1 cellular context compared by ENCODE assay signal in the genomic region with DNA sequence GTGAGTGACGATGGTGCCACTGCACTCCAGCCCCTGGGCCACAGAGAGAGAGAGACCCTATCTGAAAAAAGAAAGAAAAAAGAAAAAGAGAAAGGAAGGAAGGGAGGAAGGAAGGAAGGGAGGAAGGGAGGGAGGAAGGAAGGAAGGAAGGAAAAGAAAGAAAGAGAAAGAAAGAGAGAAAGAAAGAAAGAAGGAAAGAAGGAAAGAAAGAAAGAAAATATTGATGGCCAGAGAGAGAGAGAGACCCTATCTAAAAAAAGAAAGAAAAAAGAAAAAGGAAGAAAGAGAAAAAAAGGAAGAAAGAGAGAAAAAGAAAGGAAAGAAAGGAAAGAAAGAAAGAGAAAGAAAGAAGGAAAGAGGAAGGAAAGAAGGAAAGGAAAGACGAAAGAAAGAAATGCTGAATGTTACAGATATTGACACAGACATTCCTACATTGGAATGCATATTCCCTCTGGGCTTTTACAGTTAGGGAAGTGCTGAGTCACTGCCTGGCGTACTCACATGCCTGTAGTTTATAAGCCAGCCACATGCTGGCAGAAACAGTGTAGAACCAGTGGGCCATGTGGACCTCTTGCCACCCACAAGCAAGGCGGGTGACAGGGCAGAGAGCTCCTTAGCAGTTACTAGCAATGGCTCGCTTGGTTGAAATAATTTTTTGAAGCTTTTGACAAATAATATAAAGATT.
TF ChIP-seq lines count a peak whose summit lies in the region.

No MANE protein-coding gene starts in this region.

TF ChIP-seq in A549, 52 proteins besides CTCF, POLR2A, EP300 and RAD21 (continued from another document):
- TF ChIP-seq, protein P1, sequence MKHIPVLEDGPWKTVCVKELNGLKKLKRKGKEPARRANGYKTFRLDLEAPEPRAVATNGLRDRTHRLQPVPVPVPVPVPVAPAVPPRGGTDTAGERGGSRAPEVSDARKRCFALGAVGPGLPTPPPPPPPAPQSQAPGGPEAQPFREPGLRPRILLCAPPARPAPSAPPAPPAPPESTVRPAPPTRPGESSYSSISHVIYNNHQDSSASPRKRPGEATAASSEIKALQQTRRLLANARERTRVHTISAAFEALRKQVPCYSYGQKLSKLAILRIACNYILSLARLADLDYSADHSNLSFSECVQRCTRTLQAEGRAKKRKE (CRISPR knock-in tag; IDR thresholded peaks at IDR 0.05; ENCODE audit: low read depth), result peak; percentile 85
- TF ChIP-seq ZSCAN20 (CRISPR knock-in tag; IDR thresholded peaks at IDR 0.05) (peak; percentile 80; the same call in 1 of the 2 replicates), HOXA7 (CRISPR knock-in tag; IDR thresholded peaks at IDR 0.05) (no peak), ZNF302 (CRISPR knock-in tag; IDR thresholded peaks at IDR 0.05) (peak; percentile 91), JUNB (IDR thresholded peaks at IDR 0.05) (no peak), RFX5 (IDR thresholded peaks at IDR 0.05) (no peak), SREBF2 (IDR thresholded peaks at IDR 0.05) (no peak), TP53 (CRISPR knock-in tag; IDR thresholded peaks at IDR 0.05) (no peak), FOSB (CRISPR knock-in tag; IDR thresholded peaks at IDR 0.05) (no peak), HOXB5 (CRISPR knock-in tag; IDR thresholded peaks at IDR 0.05) (peak; percentile 76; the same call in 1 of the 2 replicates), MAZ (IDR thresholded peaks at IDR 0.05; ENCODE audit: borderline replicate concordance, low read depth, low read length) (no peak), CEBPB (IDR thresholded peaks at IDR 0.05) (0 out of 4 replicates have a peak, but pooled peaks of 1 of the 2 experiments have one; percentile 27), RARB (CRISPR knock-in tag; IDR thresholded peaks at IDR 0.05) (no peak), MYC (IDR thresholded peaks at IDR 0.05; ENCODE audit: borderline replicate concordance, low read length) (peak; percentile 86; the same call in 1 of the 2 replicates), ZFP36 (IDR thresholded peaks at IDR 0.05; ENCODE audit: borderline replicate concordance, partially characterized antibody) (no peak), SMC3 (IDR thresholded peaks at IDR 0.05) (no peak), CHD4 (IDR thresholded peaks at IDR 0.05; ENCODE audit: borderline replicate concordance) (no peak)
- TF ChIP-seq, protein P2, sequence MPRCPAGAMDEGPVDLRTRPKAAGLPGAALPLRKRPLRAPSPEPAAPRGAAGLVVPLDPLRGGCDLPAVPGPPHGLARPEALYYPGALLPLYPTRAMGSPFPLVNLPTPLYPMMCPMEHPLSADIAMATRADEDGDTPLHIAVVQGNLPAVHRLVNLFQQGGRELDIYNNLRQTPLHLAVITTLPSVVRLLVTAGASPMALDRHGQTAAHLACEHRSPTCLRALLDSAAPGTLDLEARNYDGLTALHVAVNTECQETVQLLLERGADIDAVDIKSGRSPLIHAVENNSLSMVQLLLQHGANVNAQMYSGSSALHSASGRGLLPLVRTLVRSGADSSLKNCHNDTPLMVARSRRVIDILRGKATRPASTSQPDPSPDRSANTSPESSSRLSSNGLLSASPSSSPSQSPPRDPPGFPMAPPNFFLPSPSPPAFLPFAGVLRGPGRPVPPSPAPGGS (IDR thresholded peaks at IDR 0.05), result no peak
- TF ChIP-seq, protein P3, sequence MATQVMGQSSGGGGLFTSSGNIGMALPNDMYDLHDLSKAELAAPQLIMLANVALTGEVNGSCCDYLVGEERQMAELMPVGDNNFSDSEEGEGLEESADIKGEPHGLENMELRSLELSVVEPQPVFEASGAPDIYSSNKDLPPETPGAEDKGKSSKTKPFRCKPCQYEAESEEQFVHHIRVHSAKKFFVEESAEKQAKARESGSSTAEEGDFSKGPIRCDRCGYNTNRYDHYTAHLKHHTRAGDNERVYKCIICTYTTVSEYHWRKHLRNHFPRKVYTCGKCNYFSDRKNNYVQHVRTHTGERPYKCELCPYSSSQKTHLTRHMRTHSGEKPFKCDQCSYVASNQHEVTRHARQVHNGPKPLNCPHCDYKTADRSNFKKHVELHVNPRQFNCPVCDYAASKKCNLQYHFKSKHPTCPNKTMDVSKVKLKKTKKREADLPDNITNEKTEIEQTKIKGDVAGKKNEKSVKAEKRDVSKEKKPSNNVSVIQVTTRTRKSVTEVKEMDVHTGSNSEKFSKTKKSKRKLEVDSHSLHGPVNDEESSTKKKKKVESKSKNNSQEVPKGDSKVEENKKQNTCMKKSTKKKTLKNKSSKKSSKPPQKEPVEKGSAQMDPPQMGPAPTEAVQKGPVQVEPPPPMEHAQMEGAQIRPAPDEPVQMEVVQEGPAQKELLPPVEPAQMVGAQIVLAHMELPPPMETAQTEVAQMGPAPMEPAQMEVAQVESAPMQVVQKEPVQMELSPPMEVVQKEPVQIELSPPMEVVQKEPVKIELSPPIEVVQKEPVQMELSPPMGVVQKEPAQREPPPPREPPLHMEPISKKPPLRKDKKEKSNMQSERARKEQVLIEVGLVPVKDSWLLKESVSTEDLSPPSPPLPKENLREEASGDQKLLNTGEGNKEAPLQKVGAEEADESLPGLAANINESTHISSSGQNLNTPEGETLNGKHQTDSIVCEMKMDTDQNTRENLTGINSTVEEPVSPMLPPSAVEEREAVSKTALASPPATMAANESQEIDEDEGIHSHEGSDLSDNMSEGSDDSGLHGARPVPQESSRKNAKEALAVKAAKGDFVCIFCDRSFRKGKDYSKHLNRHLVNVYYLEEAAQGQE (IDR thresholded peaks at IDR 0.05), result no peak
- TF ChIP-seq, protein P4, sequence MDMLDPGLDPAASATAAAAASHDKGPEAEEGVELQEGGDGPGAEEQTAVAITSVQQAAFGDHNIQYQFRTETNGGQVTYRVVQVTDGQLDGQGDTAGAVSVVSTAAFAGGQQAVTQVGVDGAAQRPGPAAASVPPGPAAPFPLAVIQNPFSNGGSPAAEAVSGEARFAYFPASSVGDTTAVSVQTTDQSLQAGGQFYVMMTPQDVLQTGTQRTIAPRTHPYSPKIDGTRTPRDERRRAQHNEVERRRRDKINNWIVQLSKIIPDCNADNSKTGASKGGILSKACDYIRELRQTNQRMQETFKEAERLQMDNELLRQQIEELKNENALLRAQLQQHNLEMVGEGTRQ (IDR thresholded peaks at IDR 0.05), result no peak
- TF ChIP-seq, protein P5, sequence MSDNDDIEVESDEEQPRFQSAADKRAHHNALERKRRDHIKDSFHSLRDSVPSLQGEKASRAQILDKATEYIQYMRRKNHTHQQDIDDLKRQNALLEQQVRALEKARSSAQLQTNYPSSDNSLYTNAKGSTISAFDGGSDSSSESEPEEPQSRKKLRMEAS (IDR thresholded peaks at IDR 0.05), result peak; percentile 98
